ENCODE assay signal across 1 cellular context in genomic region chr14:91255026-91255695, GRCh38.
TF ChIP-seq lines count a peak whose summit lies in the region.

No MANE protein-coding gene starts in this region.

TF ChIP-seq in K562, 482 proteins besides CTCF, POLR2A, EP300 and RAD21:
- no peak for TF ChIP-seq PRDM10 (IDR thresholded peaks at IDR 0.05; ENCODE audit: partially characterized antibody)
- no peak for TF ChIP-seq ZBTB7A (IDR thresholded peaks at IDR 0.05; ENCODE audit: borderline replicate concordance, control insufficient read depth, low read depth, low read length)
- TF ChIP-seq NFE2L1 (tag; IDR thresholded peaks at IDR 0.05; ENCODE audit: borderline replicate concordance, low read depth): no peak
- TF ChIP-seq RBFOX2 (IDR thresholded peaks at IDR 0.05; ENCODE audit: low read depth, low read length): no peak
- TF ChIP-seq ZNF830 (CRISPR knock-in tag; IDR thresholded peaks at IDR 0.05): no peak
- TF ChIP-seq MBD2 (IDR thresholded peaks at IDR 0.05; ENCODE audit: borderline replicate concordance, low read depth): no peak
- no peak for TF ChIP-seq MYBL2 (IDR thresholded peaks at IDR 0.05; ENCODE audit: low read depth)
- TF ChIP-seq MYBL2 (CRISPR knock-in tag; IDR thresholded peaks at IDR 0.05; ENCODE audit: borderline replicate concordance): no peak
- TF ChIP-seq ZNF274 (IDR thresholded peaks at IDR 0.05; ENCODE audit: borderline replicate concordance, low read depth, low read length): no peak
- no peak for TF ChIP-seq ZNF140 (CRISPR knock-in tag; IDR thresholded peaks at IDR 0.05)
- TF ChIP-seq HSF4 (CRISPR knock-in tag; IDR thresholded peaks at IDR 0.05; ENCODE audit: borderline replicate concordance): no peak
- no peak for TF ChIP-seq KLF10 (CRISPR knock-in tag; IDR thresholded peaks at IDR 0.05)
- no peak for TF ChIP-seq ZBTB9 (CRISPR knock-in tag; IDR thresholded peaks at IDR 0.05)
- no peak for TF ChIP-seq ETV1 (tag; conservative IDR thresholded peaks at IDR 0.05; ENCODE audit: low read depth)
- no peak for TF ChIP-seq GATA2 (CRISPR knock-in tag; IDR thresholded peaks at IDR 0.05)
- no peak for TF ChIP-seq GTF2B (IDR thresholded peaks at IDR 0.05; ENCODE audit: extremely low read depth, insufficient read length)
- TF ChIP-seq ZNF23 (CRISPR knock-in tag; IDR thresholded peaks at IDR 0.05): no peak
- no peak for TF ChIP-seq TAF9B (IDR thresholded peaks at IDR 0.05; ENCODE audit: partially characterized antibody)
- TF ChIP-seq ZNF165 (CRISPR knock-in tag; IDR thresholded peaks at IDR 0.05; ENCODE audit: borderline replicate concordance): no peak
- no peak for TF ChIP-seq ZNF224 (CRISPR knock-in tag; IDR thresholded peaks at IDR 0.05)
- TF ChIP-seq E2F6 (IDR thresholded peaks at IDR 0.05; ENCODE audit: borderline replicate concordance in 1 of 2, extremely low read depth in 1 of 2, insufficient read depth in 1 of 2, insufficient read length in 1 of 2, low read depth in 1 of 2, low read length in 1 of 2, poor library complexity in 1 of 2, severe bottlenecking in 1 of 2): no peak
